In the genomic region with DNA sequence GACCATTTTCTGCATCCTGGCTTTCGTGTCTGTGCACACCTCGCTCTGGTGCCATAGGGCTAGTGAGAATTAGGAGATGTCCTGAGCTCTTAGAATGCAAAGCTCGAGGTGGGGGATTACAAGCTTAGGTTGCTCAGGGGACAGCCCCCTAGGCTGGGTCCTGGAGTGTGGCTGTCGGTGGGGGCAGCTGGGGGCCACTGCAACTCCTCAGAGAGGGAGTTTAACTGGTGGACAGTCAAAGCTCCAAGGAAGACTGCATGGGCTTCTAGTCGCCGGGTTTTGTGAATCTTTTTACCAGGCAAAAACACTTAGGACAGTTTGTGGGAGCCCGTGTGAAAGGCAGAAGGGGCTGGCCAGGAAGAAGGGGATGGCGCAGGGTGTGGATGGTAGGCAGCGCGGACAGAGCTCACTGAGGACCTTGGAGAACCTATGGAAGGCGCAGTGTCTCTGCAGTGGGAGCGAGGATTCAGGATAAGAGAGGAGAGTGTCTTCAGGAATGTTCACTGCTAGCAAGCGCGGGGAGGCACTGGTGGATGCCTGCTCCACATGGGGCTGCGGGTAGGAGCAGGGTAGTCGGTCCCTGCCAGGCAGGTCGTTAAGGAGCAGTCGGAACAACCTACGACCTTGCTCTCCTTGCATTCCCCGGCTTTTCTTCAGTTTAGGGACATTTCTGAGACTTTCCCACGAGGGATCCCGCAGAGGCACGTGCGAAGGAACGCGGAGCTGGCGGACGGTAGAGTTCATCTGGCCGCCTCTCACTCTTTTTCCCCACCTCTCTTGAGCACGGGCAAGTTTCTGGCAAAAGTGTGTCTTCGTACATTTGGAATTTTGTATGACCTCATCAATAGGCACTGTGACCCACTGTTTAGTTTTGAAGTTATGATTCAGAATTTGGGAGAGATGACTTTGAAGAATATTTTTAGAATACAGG, we compare ENCODE assay signal across 8 cellular contexts. TPM values are rescaled to one million over a fixed set of nuclear protein-coding genes. Genes with fewer than 3 reads are reported as not detected.
DNase-seq lines count a peak whose midpoint lies in the region; ATAC-seq and TF ChIP-seq lines count a peak whose summit lies in the region.
"Had no signal": no experiment of that assay in that cellular context is flagged by ENCODE, and none has a peak within 500 bp of the region (broad histone marks: within the 10 kb centered on the region; RNA-seq: fewer than 3 reads in every experiment).

No MANE protein-coding gene starts in this region.

- ATAC-seq in right lobe of liver (peak; percentile 1 to 10 (median 6)), thoracic aorta (ENCODE audit: insufficient number of reproducible peaks, low FRiP score, low read depth) (peak; percentile 39)

- intact Hi-C loops in right lobe of liver (cut with DNase I), result no loop called here
- intact Hi-C loops in posterior vena cava (cut with DNase I), result loop anchor here in 1 of 2 donors (5.0 kb wide), 1 partner anchor 57 kb away; no protein-coding TSS in a partner anchor

- H3K4me1 ChIP-seq in right lobe of liver, result peaks cover 0 to 46% (median 19%) of the 10 kb centered on the region in 4 donors
- peaks cover 22 to 70% of the 10 kb centered on the region in 2 donors for H3K4me1 ChIP-seq in thoracic aorta (ENCODE audit: control insufficient read depth in 1 of 2, low read depth in 2 of 2)

- H3K27me3 ChIP-seq in right lobe of liver (no peaks in the 10 kb centered on the region), thoracic aorta (replicated peaks; ENCODE audit: insufficient read depth) (no peaks in the 10 kb centered on the region)

- H3K4me3 ChIP-seq in cardiac fibroblast (replicated peaks in 1 of 2; ENCODE audit: low read depth in 2 of 2, low read length in 2 of 2) (peak overlapping the region; percentile 30 to 57), right lobe of liver (peak overlapping the region; percentile 30 to 66 (median 45)), thoracic aorta (peak overlapping the region; percentile 70)

- H3K9me3 ChIP-seq in right lobe of liver (no peaks in the 10 kb centered on the region), thoracic aorta (no peaks in the 10 kb centered on the region)

- H3K36me3 ChIP-seq in right lobe of liver, result peaks cover 0 to 7% (median 2%) of the 10 kb centered on the region in 4 donors
- peaks cover 10% of the 10 kb centered on the region for H3K36me3 ChIP-seq in thoracic aorta

- TF ChIP-seq CTCF in cardiac fibroblast (IDR thresholded peaks at IDR 0.05; ENCODE audit: low read depth, low read length) (no peak), right lobe of liver (IDR thresholded peaks at IDR 0.05) (no peak), thoracic aorta (IDR thresholded peaks at IDR 0.05) (no peak)

- H3K27ac ChIP-seq in right lobe of liver (peak overlapping the region; percentile 91 to 97 (median 95)), thoracic aorta (peak overlapping the region; percentile 92 to 96)

- peak; percentile 51 for DNase-seq in LHCN-M2 (ENCODE audit: low read depth)
- peak; percentile 65 to 83 for DNase-seq in cardiac fibroblast (ENCODE audit: low read depth in 2 of 2)
- DNase-seq in right lobe of liver, result no peak
- DNase-seq in thoracic aorta (ENCODE audit: low spot score), result no peak
- DNase-seq in posterior vena cava (ENCODE audit: low spot score), result no peak
- no peak for DNase-seq in activated naive CD4-positive, alpha-beta T cell (lab: John Stamatoyannopoulos, UW)
- no peak for DNase-seq in COLO829 (ENCODE audit: low spot score)

- WGBS in right lobe of liver (ENCODE audit: insufficient coverage, low coverage, low lambda C conversion rate, missing lambda C conversion rate), result 35% methylated on average over 29 of the region's 31 CpGs

- TF ChIP-seq POLR2A in right lobe of liver (IDR thresholded peaks at IDR 0.05), result peak; percentile 44

RNA-seq across cellular contexts. Expression of a gene that starts 12.9 kb away (rescaled TPM):
- not detected in 2 replicates for total RNA-seq in LHCN-M2 (2014; rRNA removed)
- polyA plus RNA-seq in LHCN-M2 (2012), result 0.11 TPM
- 1 to 10 TPM; 1.3 to 5.4 (median 2.3) TPM for total RNA-seq in right lobe of liver
- 10 to 100 TPM; 10.8 TPM for total RNA-seq in thoracic aorta
- 1 to 10 TPM; 3.9 to 4.5 TPM for total RNA-seq in posterior vena cava
- total RNA-seq: SK-MEL-5 had no signal

Comparison
In these comparisons a context has a peak if more than half of its experiments do, and no peak if none do; other contexts are left out.
1. DNase-seq: peak in LHCN-M2 (single experiment) and cardiac fibroblast (2 of 2); none in right lobe of liver (0 of 3), thoracic aorta (single experiment), posterior vena cava (single experiment), activated naive CD4-positive, alpha-beta T cell (0 of 4) and COLO829 (single experiment).
2. Peak in every context shown above with its lines, with median percentiles within 50 percentile points of each other: H3K4me3 ChIP-seq.